ENCODE assay signal across 24 cellular contexts in genomic region chr2:62556082-62556481, GRCh38. TPM values are rescaled to one million over a fixed set of nuclear protein-coding genes. Genes with fewer than 3 reads are reported as not detected.
"Had no signal": no experiment of that assay in that cellular context is flagged by ENCODE, and none has a peak within 500 bp of the region (broad histone marks: within the 10 kb centered on the region; RNA-seq: fewer than 3 reads in every experiment).

No MANE protein-coding gene starts in this region.

- H3K27me3 ChIP-seq: ovary, sigmoid colon, stomach, thyroid gland, transverse colon, upper lobe of right lung, uterus had no signal

- H3K36me3 ChIP-seq: ovary, sigmoid colon, stomach, thoracic aorta, thyroid gland, transverse colon, upper lobe of right lung, uterus had no signal

- H3K27ac ChIP-seq: ovary, parathyroid adenoma, psoas muscle, sigmoid colon, stomach, thoracic aorta, thyroid gland, transverse colon, upper lobe of right lung, uterus had no signal

- H2AFZ ChIP-seq: parathyroid adenoma had no signal

- H3K4me1 ChIP-seq: parathyroid adenoma, psoas muscle, thyroid gland, transverse colon, upper lobe of right lung, uterus had no signal

- ATAC-seq: naive thymus-derived CD8-positive, alpha-beta T cell; natural killer cell treated with Interleukin-12 subunit alpha and Interleukin-12 subunit beta and Interleukin-15 and Interleukin-18, amount 100 ng/mL, for 72 hours; psoas muscle; stimulated activated effector memory CD8-positive, alpha-beta T cell treated with anti-CD3 and anti-CD28 coated beads, Interleukin-12 subunit alpha, Interleukin-12 subunit beta, amount 100 ng/mL, for 72 hours; stimulated activated naive B cell treated with anti-CD40 and anti-IgM and Interleukin-4, amounts not matched to agents 10 μg/mL and 1 μg/mL and 100 μg/mL, for 72 hours; upper lobe of right lung had no signal

- H3K9ac ChIP-seq: parathyroid adenoma had no signal

- H3K4me3 ChIP-seq: ovary, psoas muscle, sigmoid colon, stomach, thoracic aorta, thyroid gland, transverse colon, upper lobe of right lung, uterus had no signal

- DNase-seq: naive B cell; naive thymus-derived CD8-positive, alpha-beta T cell; nephron progenitor cell; occipital lobe; ovary; posterior cingulate gyrus; psoas muscle; sigmoid colon; small intestine; stimulated activated CD4-positive, alpha-beta T cell treated with anti-CD3 and anti-CD28 coated beads, Interleukin-15, amount 100 ng/mL, for 24 hours; stimulated activated CD4-positive, alpha-beta T cell treated with anti-CD3 and anti-CD28 coated beads, Interleukin-2, amount 100 ng/mL, for 24 hours; stimulated activated CD4-positive, alpha-beta T cell treated with anti-CD3 and anti-CD28 coated beads, Interleukin-2, amount 100 ng/mL, for 48 hours; stimulated activated CD4-positive, alpha-beta T cell treated with anti-CD3 and anti-CD28 coated beads, Interleukin-4, amount 100 ng/mL, for 24 hours; stimulated activated naive B cell treated with anti-CD40 and anti-IgM and Interleukin-4, amounts not matched to agents 10 μg/mL and 1 μg/mL and 100 μg/mL, for 72 hours; stimulated activated naive CD4-positive, alpha-beta T cell treated with Interleukin-2 at 50 U/mL for 16 hours; stomach; thyroid gland; transverse colon; upper lobe of right lung; uterus had no signal

- H3K79me2 ChIP-seq: parathyroid adenoma had no signal

- H3K9me3 ChIP-seq: ovary, psoas muscle, sigmoid colon, stomach, thoracic aorta, thyroid gland, transverse colon, upper lobe of right lung, uterus had no signal

RNA-seq across cellular contexts. Expression of gene TMEM17, which starts 50.1 kb away (rescaled TPM):
- total RNA-seq: naive thymus-derived CD8-positive, alpha-beta T cell had no signal
- polyA plus RNA-seq: naive thymus-derived CD8-positive, alpha-beta T cell had no signal
